ENCODE assay signal across 14 cellular contexts in the genomic region with DNA sequence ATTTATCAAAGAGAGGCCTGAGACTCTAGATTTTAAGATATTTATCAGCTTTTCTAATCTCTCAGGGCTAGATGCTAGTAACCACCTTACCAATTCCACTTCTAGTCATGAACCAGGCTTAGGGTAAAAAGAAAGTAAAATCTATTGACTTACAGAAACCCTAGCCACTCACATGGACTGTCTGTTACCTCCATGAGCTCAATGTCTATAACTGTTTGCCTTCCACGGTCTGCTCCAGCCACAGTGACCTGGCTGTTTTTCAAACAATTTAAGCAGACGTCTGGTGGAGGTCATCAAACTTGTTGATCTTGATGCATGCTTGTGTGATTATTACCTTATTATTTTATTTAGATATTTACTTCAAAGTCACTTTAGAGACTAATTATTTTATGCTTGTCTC. TPM values are rescaled to one million over a fixed set of nuclear protein-coding genes. Genes with fewer than 3 reads are reported as not detected.
"Had no signal": no experiment of that assay in that cellular context is flagged by ENCODE, and none has a peak within 500 bp of the region (broad histone marks: within the 10 kb centered on the region; RNA-seq: fewer than 3 reads in every experiment).

No MANE protein-coding gene starts in this region.

RNA-seq across cellular contexts. Expression of a gene that starts 50.4 kb away (rescaled TPM):
- total RNA-seq: stomach, subcutaneous adipose tissue, suprapubic skin, temporal lobe, thoracic aorta, thyroid gland, tibial nerve, transverse colon, upper lobe of left lung, upper lobe of right lung, ureter, urinary bladder, uterus, vagina had no signal
